In genomic region chr11:120532082-120532481, GRCh38 we compare ENCODE assay signal across 24 cellular contexts. TPM values are rescaled to one million over a fixed set of nuclear protein-coding genes. Genes with fewer than 3 reads are reported as not detected.
A peak's percentile ranks its signal among the peaks of the same experiment; 100 is the strongest.
DNase-seq lines count a peak whose midpoint lies in the region; ATAC-seq, FAIRE-seq and TF ChIP-seq lines count a peak whose summit lies in the region.
"Had no signal": no experiment of that assay in that cellular context is flagged by ENCODE, and none has a peak within 500 bp of the region (broad histone marks: within the 10 kb centered on the region; RNA-seq: fewer than 3 reads in every experiment).

No MANE protein-coding gene starts in this region.

- H3K4me3 ChIP-seq in HepG2 (replicated peaks in 1 of 3; ENCODE audit: insufficient read depth in 1 of 3, low read depth in 2 of 3, low read length in 3 of 3): peak overlapping the region in 2 of 3 experiments; percentile 14 to 44; a peak in 2 of 6 replicates
- H3K4me3 ChIP-seq in right lobe of liver: no peak overlapping the region
- no peak overlapping the region for H3K4me3 ChIP-seq in H1 (ENCODE audit: extremely low read depth in 1 of 4, insufficient read depth in 2 of 4, low read depth in 3 of 4, low read length in 4 of 4)
- no peak overlapping the region for H3K4me3 ChIP-seq in neural progenitor cell
- H3K4me3 ChIP-seq in vagina: peak overlapping the region in 1 of 2 donors; percentile 26
- H3K4me3 ChIP-seq in pancreas: no peak overlapping the region

- TF ChIP-seq EP300 in HepG2 (IDR thresholded peaks at IDR 0.05; ENCODE audit: low read depth in 2 of 2, low read length in 2 of 2): peak in 1 of 2 experiments; percentile 71; a peak in 1 of 4 replicates
- no peak; the same call in 1 of the 2 replicates for TF ChIP-seq EP300 in HepG2 (CRISPR knock-in tag; IDR thresholded peaks at IDR 0.05; ENCODE audit: borderline replicate concordance)
- no peak for TF ChIP-seq EP300 in H1 (IDR thresholded peaks at IDR 0.05; ENCODE audit: borderline replicate concordance in 1 of 2, low read depth in 2 of 2, low read length in 2 of 2)

- TF ChIP-seq POLR2A in HepG2 (IDR thresholded peaks at IDR 0.05; ENCODE audit: insufficient read depth in 1 of 2, low read depth in 2 of 2, low read length in 2 of 2) (no peak), right lobe of liver (IDR thresholded peaks at IDR 0.05) (no peak), H1 (IDR thresholded peaks at IDR 0.05; ENCODE audit: control extremely low read depth in 1 of 2, low read depth in 2 of 2, low read length in 2 of 2) (no peak), vagina (IDR thresholded peaks at IDR 0.05) (no peak)

- no peak overlapping the region for H4K91ac ChIP-seq in H1 (replicated peaks; ENCODE audit: insufficient read length, low read length)

- peaks cover 28% of the 10 kb centered on the region for H3K4me1 ChIP-seq in HepG2 (ENCODE audit: insufficient read depth, low read length)
- no peaks in the 10 kb centered on the region for H3K4me1 ChIP-seq in right lobe of liver
- H3K4me1 ChIP-seq in H1 (replicated peaks in 1 of 4; ENCODE audit: control insufficient read depth in 3 of 4, insufficient read depth in 4 of 4, low read length in 3 of 4): peaks cover 0 to 5% (median 4%) of the 10 kb centered on the region in 4 experiments; a peak in 6 of 7 replicates
- H3K4me1 ChIP-seq in neural progenitor cell: peaks cover 25% of the 10 kb centered on the region
- H3K4me1 ChIP-seq in vagina: peaks cover 5% of the 10 kb centered on the region
- no peaks in the 10 kb centered on the region for H3K4me1 ChIP-seq in pancreas

- ATAC-seq in HepG2: peak; percentile 81
- ATAC-seq in right lobe of liver: no peak
- no peak for ATAC-seq in pancreas

- no peaks in the 10 kb centered on the region for H3K79me1 ChIP-seq in H1 (ENCODE audit: low read depth, low read length)

- H3K27me3 ChIP-seq in HepG2 (ENCODE audit: control insufficient read depth in 1 of 2, insufficient read depth in 2 of 2, low read length in 2 of 2): peaks cover 0 to 22% of the 10 kb centered on the region in 2 experiments; a peak in 3 of 5 replicates
- no peaks in the 10 kb centered on the region for H3K27me3 ChIP-seq in right lobe of liver
- no peaks in the 10 kb centered on the region; a peak in 1 of 7 replicates for H3K27me3 ChIP-seq in H1 (replicated peaks in 1 of 4; ENCODE audit: control insufficient read depth in 3 of 4, extremely low read depth in 1 of 4, insufficient read depth in 3 of 4, low read length in 3 of 4)
- no peaks in the 10 kb centered on the region for H3K27me3 ChIP-seq in neural progenitor cell
- no peaks in the 10 kb centered on the region for H3K27me3 ChIP-seq in vagina
- no peaks in the 10 kb centered on the region for H3K27me3 ChIP-seq in pancreas
- H3K27me3 ChIP-seq: BE2C had no signal

- H2BK15ac ChIP-seq in H1 (ENCODE audit: low read length): no peak overlapping the region

- H4K20me1 ChIP-seq in HepG2 (ENCODE audit: insufficient read depth, low read length) (no peaks in the 10 kb centered on the region), H1 (replicated peaks in 1 of 2; ENCODE audit: control insufficient read depth in 1 of 2, insufficient read depth in 2 of 2, low read length in 2 of 2) (no peaks in the 10 kb centered on the region), neural progenitor cell (ENCODE audit: low read depth) (peaks cover 16% of the 10 kb centered on the region)

- no peak overlapping the region for H3K56ac ChIP-seq in H1 (replicated peaks; ENCODE audit: insufficient read length, low read depth, low read length)

- H3K36me3 ChIP-seq in HepG2 (replicated peaks in 1 of 2; ENCODE audit: control insufficient read depth in 1 of 2, insufficient read depth in 2 of 2, low read length in 2 of 2) (no peaks in the 10 kb centered on the region), right lobe of liver (no peaks in the 10 kb centered on the region), H1 (ENCODE audit: control insufficient read depth in 2 of 4, insufficient read depth in 4 of 4, low read length in 3 of 4) (no peaks in the 10 kb centered on the region), neural progenitor cell (no peaks in the 10 kb centered on the region), vagina (no peaks in the 10 kb centered on the region), pancreas (no peaks in the 10 kb centered on the region)
- H3K36me3 ChIP-seq: BE2C had no signal

- peaks cover 19% of the 10 kb centered on the region for H3K27me3 Mint-ChIP-seq in neural progenitor cell (ENCODE audit: insufficient read depth, low read depth)
- peaks cover 38% of the 10 kb centered on the region for H3K27me3 Mint-ChIP-seq in nephron progenitor cell (ENCODE audit: low read depth, poor library complexity)

- BruUV-seq in HepG2 (replicated peaks; lab: Mats Ljungman, UMichigan): no TSS peak

- H4K5ac ChIP-seq in H1 (ENCODE audit: insufficient read length, low read depth, low read length): no peak overlapping the region

- H2BK5ac ChIP-seq in H1 (ENCODE audit: low read depth, low read length): no peak overlapping the region

- H3K36me3 Mint-ChIP-seq in neural progenitor cell (no peaks in the 10 kb centered on the region), nephron progenitor cell (ENCODE audit: low read depth) (no peaks in the 10 kb centered on the region)

- H3K79me2 ChIP-seq in HepG2 (ENCODE audit: insufficient read depth, low read length): no peaks in the 10 kb centered on the region
- H3K79me2 ChIP-seq in H1 (ENCODE audit: control insufficient read depth in 1 of 2, insufficient read depth in 2 of 2, low read length in 2 of 2): no peaks in the 10 kb centered on the region
- H3K79me2 ChIP-seq in neural progenitor cell (ENCODE audit: low read depth): no peaks in the 10 kb centered on the region

- intact Hi-C loops in HepG2 (cut with micrococcal nuclease; ENCODE audit: unreplicated experiment): no loop called here
- intact Hi-C loops in right lobe of liver (cut with DNase I): no loop called here
- intact Hi-C loops in vagina (cut with DNase I): no loop called here
- intact Hi-C loops in pancreas (cut with DNase I): no loop called here

- POLR2A ChIA-PET in HepG2 (lab: Yijun Ruan, JAX) (interaction anchor here (0.5 to 2.3 kb wide), 3 partner anchors 9 to 333 kb away, joined by 3 to 10 read pairs (median 4); no protein-coding TSS in a partner anchor), H1 (lab: Charles Lee; ENCODE audit: partially characterized antibody) (no interaction called here)

- H3K4me1 Mint-ChIP-seq in neural progenitor cell (peaks cover 22% of the 10 kb centered on the region), nephron progenitor cell (peaks cover 22% of the 10 kb centered on the region)

- TF ChIP-seq CTCF in HepG2 (CRISPR knock-in tag; IDR thresholded peaks at IDR 0.05): no peak
- TF ChIP-seq CTCF in right lobe of liver (IDR thresholded peaks at IDR 0.05): no peak
- no peak for TF ChIP-seq CTCF in H1 (IDR thresholded peaks at IDR 0.05; ENCODE audit: control extremely low read depth in 1 of 3, insufficient read depth in 1 of 3, low read depth in 1 of 3, low read length in 3 of 3)
- no peak for TF ChIP-seq CTCF in neural progenitor cell (IDR thresholded peaks at IDR 0.05)
- no peak for TF ChIP-seq CTCF in vagina (IDR thresholded peaks at IDR 0.05)
- TF ChIP-seq CTCF in nephron progenitor cell (IDR thresholded peaks at IDR 0.05): no peak
- TF ChIP-seq CTCF in pancreas (IDR thresholded peaks at IDR 0.05): no peak

- CTCF ChIA-PET in HepG2 (lab: Yijun Ruan, JAX; ENCODE audit: low intra/inter-chr PET ratio, low total read pairs) (no interaction called here), H1 (lab: Charles Lee; ENCODE audit: partially characterized antibody) (interaction anchor here (0.6 to 2.4 kb wide), 6 partner anchors 8 to 1109 kb away, joined by 3 to 8 read pairs (median 6); partner anchors contain the start of gene THY1)

- DNase-seq in HepG2 (ENCODE audit: low spot score) (peak; percentile 70), right lobe of liver (no peak), H1 (ENCODE audit: low read depth in 1 of 2, low spot score in 2 of 2) (no peak), neural progenitor cell (ENCODE audit: low spot score) (no peak), vagina (ENCODE audit: extremely low spot score in 2 of 2) (no peak), nephron progenitor cell (no peak), pancreas (no peak), NCI-H2107 (lab: John Stamatoyannopoulos, UW) (no peak)
- DNase-seq: BE2C; GF-D8; KBM-7; MM.1S; NCI-H1048; NCI-H1436 treated with DMSO at 0.1 percent for 48 hours; NCI-H1930; NCI-H226; NCI-H510A treated with DMSO at 0.1 percent for 48 hours; NCI-H748 treated with DMSO at 0.1 percent for 48 hours; NK-92 treated with Interleukin-12 subunit alpha and Interleukin-12 subunit beta, amount 100 ng/mL, for 24 hours; SIG-M5 had no signal

- H3K4me3 Mint-ChIP-seq in neural progenitor cell (no peak overlapping the region), nephron progenitor cell (no peak overlapping the region)

- H4K8ac ChIP-seq in H1 (ENCODE audit: extremely low read depth, insufficient read depth, low read length): no peak overlapping the region

- H3K9me3 Mint-ChIP-seq in neural progenitor cell: no peaks in the 10 kb centered on the region
- no peaks in the 10 kb centered on the region for H3K9me3 Mint-ChIP-seq in nephron progenitor cell

- H3K4ac ChIP-seq in H1 (replicated peaks; ENCODE audit: insufficient read length, low read depth, low read length): no peak overlapping the region

- no peak overlapping the region for H3K18ac ChIP-seq in H1 (ENCODE audit: extremely low read depth, low read length)

- H3K9me3 ChIP-seq in HepG2 (ENCODE audit: low read length) (no peaks in the 10 kb centered on the region), right lobe of liver (no peaks in the 10 kb centered on the region), H1 (ENCODE audit: insufficient read depth in 2 of 2, low read depth in 1 of 2, low read length in 1 of 2) (peaks cover 0 to 3% of the 10 kb centered on the region in 2 experiments; a peak in 1 of 4 replicates), neural progenitor cell (ENCODE audit: low read depth) (no peaks in the 10 kb centered on the region), vagina (no peaks in the 10 kb centered on the region), pancreas (no peaks in the 10 kb centered on the region)
- H3K9me3 ChIP-seq: BE2C had no signal

- no peak for FAIRE-seq in HepG2 (lab: Jason Lieb, UNC)
- no peak for FAIRE-seq in H1 (lab: Jason Lieb, UNC)
- FAIRE-seq in pancreas (lab: Jason Lieb, UNC): no peak
- FAIRE-seq: A204.1, GM19239, H54 had no signal

- peak overlapping the region; percentile 24; the same call in 1 of the 2 replicates for H2AK5ac ChIP-seq in H1 (ENCODE audit: low read depth, low read length)

- H3K4me2 ChIP-seq in HepG2 (ENCODE audit: low read depth, low read length) (peak overlapping the region; percentile 69), H1 (ENCODE audit: insufficient read depth in 1 of 2, low read depth in 2 of 2, low read length in 2 of 2) (no peak overlapping the region), neural progenitor cell (peak overlapping the region; percentile 39)

- no peak overlapping the region for H2BK120ac ChIP-seq in H1 (replicated peaks; ENCODE audit: low read depth, low read length)

- H3K23ac ChIP-seq in H1 (ENCODE audit: insufficient read length): no peak overlapping the region

- no peak overlapping the region for H3K27ac Mint-ChIP-seq in neural progenitor cell
- H3K27ac Mint-ChIP-seq in nephron progenitor cell: no peak overlapping the region

- H3K9ac ChIP-seq in HepG2 (ENCODE audit: insufficient read depth, low read depth, low read length): 0 out of 2 replicates have a peak overlapping the region, but pooled peaks have one; percentile 24
- no peak overlapping the region for H3K9ac ChIP-seq in H1 (replicated peaks in 1 of 4; ENCODE audit: extremely low read depth in 1 of 4, low read depth in 3 of 4, low read length in 3 of 4)
- H3K9ac ChIP-seq in neural progenitor cell: no peak overlapping the region

- TF ChIP-seq RAD21 in HepG2 (CRISPR knock-in tag; IDR thresholded peaks at IDR 0.05): no peak
- no peak for TF ChIP-seq RAD21 in H1 (IDR thresholded peaks at IDR 0.05 in 1 of 2, conservative IDR thresholded peaks at IDR 0.05 in 1 of 2; ENCODE audit: low read depth in 2 of 2, low read length in 2 of 2)

- in situ Hi-C loops in HepG2 (cut with HindIII; ENCODE audit: extremely low pct_ligation_motif_present, low pct_unique_long_range_greater_than_20kb): no loop called here

- H3K27ac ChIP-seq in HepG2 (ENCODE audit: extremely low read length, insufficient read depth, low read length) (peak overlapping the region; percentile 42), right lobe of liver (no peak overlapping the region), H1 (ENCODE audit: low read depth, low read length) (no peak overlapping the region), neural progenitor cell (no peak overlapping the region), vagina (peak overlapping the region; percentile 39), pancreas (no peak overlapping the region)
- H3K27ac ChIP-seq: RWPE1 had no signal

- WGBS in HepG2 (ENCODE audit: low lambda C conversion rate): 0% methylated on average over 3 of the region's 10 CpGs
- WGBS in right lobe of liver (ENCODE audit: insufficient coverage, low coverage, low lambda C conversion rate, missing lambda C conversion rate): 58% methylated on average over 2 of the region's 10 CpGs
- 92% methylated on average over 10 of the region's 10 CpGs; no CpG with 5 or more reads in 1 of the 2 experiments for WGBS in H1 (ENCODE audit: extremely low coverage in 1 of 2, insufficient coverage in 1 of 2, insufficient read length in 1 of 2, insufficient replicate concordance in 2 of 2, low coverage in 1 of 2, low lambda C conversion rate in 2 of 2, missing lambda C conversion rate in 1 of 2), 2 experiments
- 43 to 58% methylated on average over 10 of the region's 10 CpGs for WGBS in pancreas, 2 donors

- H2AFZ ChIP-seq in HepG2 (ENCODE audit: low read length) (no peak overlapping the region), H1 (ENCODE audit: low read length) (no peak overlapping the region), neural progenitor cell (replicated peaks) (no peak overlapping the region)

- no peak overlapping the region; the same call in 1 of the 2 replicates for H2BK20ac ChIP-seq in H1 (ENCODE audit: low read length)

- H3K14ac ChIP-seq in H1 (ENCODE audit: insufficient read length): no peak overlapping the region

- peaks cover 25% of the 10 kb centered on the region for H3F3A ChIP-seq in neural progenitor cell (ENCODE audit: low read depth)

- 0 out of 2 replicates have a peak overlapping the region, but pooled peaks have one; percentile 39 for H2BK12ac ChIP-seq in H1 (ENCODE audit: low read depth, low read length)

- H3K23me2 ChIP-seq in H1 (ENCODE audit: low read depth, low read length): no peaks in the 10 kb centered on the region; the same call in 1 of the 2 replicates

RNA-seq across cellular contexts. Expression of gene GRIK4, which starts 20.5 kb away (rescaled TPM):
- total RNA-seq in HepG2 (2016; rRNA removed; fragmentation: Illumina TruSeq; extraction: Trizol) (0.04 TPM in 1 of 2 replicates, not detected in the other), right lobe of liver (under 1 TPM in 2 of 6 experiments, not detected in 4; 0.07 to 0.11 TPM), neural progenitor cell (ENCODE audit: low replicate concordance) (0.36 and 0.68 TPM in 2 replicates), vagina (0.25 TPM), pancreas (not detected)
- total RNA-seq in HepG2 (2016; cell fraction: cytosol; rRNA removed; fragmentation: Illumina TruSeq; extraction: Trizol; ENCODE audit: low read depth): not detected in 2 replicates
- not detected in 2 replicates for total RNA-seq in HepG2 (2016; cell fraction: insoluble cytoplasmic fraction; rRNA removed; fragmentation: Illumina TruSeq; extraction: Trizol)
- total RNA-seq in HepG2 (2016; cell fraction: membrane; rRNA removed; fragmentation: Illumina TruSeq; extraction: Trizol): 0.19 and 0.24 TPM in 2 replicates
- total RNA-seq in HepG2 (2016; cell fraction: nucleus; rRNA removed; fragmentation: Illumina TruSeq; extraction: Trizol): 0.12 TPM in 1 of 2 replicates, not detected in the other
- polyA plus RNA-seq in HepG2 (2011; rRNA removed) (0.01 and 0.07 TPM in 2 replicates), H1 (2011; rRNA removed) (1.2 and 2.2 TPM in 2 replicates), pancreas (under 1 TPM in 1 of 2 donors, not detected in 1; 0.02 TPM)
- 0.03 TPM in 1 of 2 replicates, not detected in the other for polyA plus RNA-seq in HepG2 (2011; cell fraction: cytosol; rRNA removed)
- 0.09 TPM in 1 of 2 replicates, not detected in the other for polyA plus RNA-seq in HepG2 (2011; cell fraction: nucleus; rRNA removed)
- polyA plus RNA-seq in HepG2 (2012): 0.04 and 0.05 TPM in 2 replicates
- 0.02 TPM in 1 of 2 replicates, not detected in the other for polyA plus RNA-seq in HepG2 (2016; cell fraction: cytosol; fragmentation: Illumina TruSeq; extraction: Trizol; ENCODE audit: low read depth)
- polyA plus RNA-seq in HepG2 (2016; cell fraction: insoluble cytoplasmic fraction; fragmentation: Illumina TruSeq; extraction: Trizol; ENCODE audit: low read depth): not detected in 2 replicates
- polyA plus RNA-seq in HepG2 (2016; cell fraction: membrane; fragmentation: Illumina TruSeq; extraction: Trizol; ENCODE audit: low read depth): 0.10 TPM in 1 of 2 replicates, not detected in the other
- not detected in 2 replicates for polyA plus RNA-seq in HepG2 (2016; cell fraction: nucleus; fragmentation: Illumina TruSeq; extraction: Trizol; ENCODE audit: insufficient read depth, low read depth)
- polyA minus RNA-seq in HepG2 (2011; rRNA and poly(A)+ RNA removed; ENCODE audit: low replicate concordance): 0.64 TPM in 1 of 2 replicates, not detected in the other
- polyA minus RNA-seq in HepG2 (2011; cell fraction: cytosol; rRNA and poly(A)+ RNA removed): not detected in 2 replicates
- polyA minus RNA-seq in HepG2 (2011; cell fraction: nucleus; rRNA and poly(A)+ RNA removed): not detected in 2 replicates
- total RNA-seq in H1 (2021; fragmentation: NEBNext Ultra II Directional; extraction: Animal tissue kit (Norgen Biotek cat#: 25700)): 2.4 and 2.9 TPM in 2 replicates
- 1.1 TPM for polyA plus RNA-seq in H1 (2011; cell fraction: cytosol; rRNA removed)
- polyA plus RNA-seq in H1 (2011; cell fraction: nucleus; rRNA removed): 3.3 TPM
- 1.5 to 1.8 TPM (median 1.6 TPM) in 4 replicates for polyA plus RNA-seq in H1 (2012, experiment 1 of 2)
- 0.89 TPM for polyA plus RNA-seq in H1 (2012, experiment 2 of 2)
- polyA plus RNA-seq in H1 (2013, experiment 1 of 2): 2.0 TPM
- polyA plus RNA-seq in H1 (2013, experiment 2 of 2): 2.2 TPM
- 2.3 and 4.4 TPM in 2 replicates for polyA minus RNA-seq in H1 (2011; rRNA and poly(A)+ RNA removed)
- polyA minus RNA-seq in H1 (2011; cell fraction: cytosol; rRNA and poly(A)+ RNA removed): 2.8 TPM
- polyA minus RNA-seq in H1 (2011; cell fraction: nucleus; rRNA and poly(A)+ RNA removed): 4.5 TPM

Comparison
In these comparisons a context has a peak if more than half of its experiments do, and no peak if none do; other contexts are left out.
1. H3K27ac ChIP-seq: peak in HepG2 (single experiment) and vagina (single experiment); none in right lobe of liver (0 of 3), H1 (single experiment), neural progenitor cell (single experiment) and pancreas (0 of 4).
2. H3K4me3 ChIP-seq: peak in HepG2 (2 of 3); none in right lobe of liver (0 of 3), H1 (0 of 4), neural progenitor cell (single experiment) and pancreas (0 of 4).
3. H3K4me2 ChIP-seq: peak in HepG2 (single experiment) and neural progenitor cell (single experiment); none in H1 (0 of 2).
4. Of the 41 proteins assayed by ChIP-seq in both HepG2 and H1: peak only in HepG2: ASH2L, CEBPB and RXRA; only in H1: none; in both: none; in neither: 37; mixed calls (peak in some experiments, not most) for 1.